Comparison of ENCODE assay signal across 8 cellular contexts in genomic region chr9:93133641-93134017, GRCh38. TPM values are rescaled to one million over a fixed set of nuclear protein-coding genes. Genes with fewer than 3 reads are reported as not detected.
A peak's percentile ranks its signal among the peaks of the same experiment; 100 is the strongest.
DNase-seq lines count a peak whose midpoint lies in the region; ATAC-seq and TF ChIP-seq lines count a peak whose summit lies in the region.

No MANE protein-coding gene starts in this region.

- H3K36me3 Mint-ChIP-seq in T-helper 17 cell (ENCODE audit: low read depth) = no peaks in the 10 kb centered on the region
- H3K36me3 Mint-ChIP-seq in brain = no peaks in the 10 kb centered on the region

- H3K4me1 Mint-ChIP-seq in T-helper 17 cell (peaks cover 56% of the 10 kb centered on the region), brain (peaks cover 46% of the 10 kb centered on the region)

- H3K27me3 Mint-ChIP-seq in T-helper 17 cell = no peaks in the 10 kb centered on the region
- peaks cover 11% of the 10 kb centered on the region for H3K27me3 Mint-ChIP-seq in brain

- no peak for TF ChIP-seq CTCF in brain (conservative IDR thresholded peaks at IDR 0.05)

- DNase-seq in DMS53 (lab: John Stamatoyannopoulos, UW) = peak; percentile 82
- peak; percentile 84 for DNase-seq in HuH-7 (ENCODE audit: low spot score)
- DNase-seq in T-helper 17 cell = peak in 2 of 3 donors; percentile 33 to 56
- DNase-seq in skeletal muscle cell (ENCODE audit: low read depth) = peak; percentile 56
- DNase-seq in NCI-H1930 (lab: John Stamatoyannopoulos, UW) = no peak

- 0 out of 2 replicates have a peak, but pooled peaks cover 2% of the 10 kb centered on the region for H3K4me1 ChIP-seq in iPS-20b (ENCODE audit: insufficient read depth, low read length)

- peak overlapping the region; percentile 81 for H3K4me3 ChIP-seq in iPS-20b (ENCODE audit: low read length)
- peak overlapping the region; percentile 75 for H3K4me3 ChIP-seq in skeletal muscle cell (ENCODE audit: low read depth, low read length)

- peaks cover 0 to 7% (median 0%) of the 10 kb centered on the region in 5 experiments for H3K9me3 Mint-ChIP-seq in brain

- H3K9ac ChIP-seq in iPS-20b (ENCODE audit: low read depth, low read length) = peak overlapping the region; percentile 73

- H3K27ac Mint-ChIP-seq in T-helper 17 cell (peak overlapping the region; percentile 98), brain (peak overlapping the region; percentile 81 to 92 (median 89))

- H3K27ac ChIP-seq in iPS-20b (ENCODE audit: low read length) = no peak overlapping the region

- peak overlapping the region; percentile 91 for H3K4me3 Mint-ChIP-seq in T-helper 17 cell
- H3K4me3 Mint-ChIP-seq in brain = peak overlapping the region; percentile 84 to 90 (median 87)

- peaks cover 12% of the 10 kb centered on the region for H3K27me3 ChIP-seq in iPS-20b (ENCODE audit: insufficient read depth, low read length)

- H3K9me3 ChIP-seq in T-helper 17 cell (ENCODE audit: control insufficient read depth, low read length, poor library complexity, severe bottlenecking) = no peaks in the 10 kb centered on the region
- H3K9me3 ChIP-seq in iPS-20b (ENCODE audit: insufficient read depth, low read depth, low read length) = no peaks in the 10 kb centered on the region

- ATAC-seq in GM21526 (IDR thresholded peaks at IDR 0.05; ENCODE audit: low FRiP score, unreplicated experiment) (peak; percentile 44), T-helper 17 cell (peak; percentile 15)

- no peaks in the 10 kb centered on the region for H3K36me3 ChIP-seq in iPS-20b (ENCODE audit: insufficient read depth, low read depth, low read length)

RNA-seq across cellular contexts. Expression of gene NINJ1, which starts 0.4 kb away (rescaled TPM):
- 100 to 1,000 TPM; 169 to 219 TPM for total RNA-seq in T-helper 17 cell
- polyA plus RNA-seq in brain (ENCODE audit: insufficient read depth, low read depth, low replicate concordance) = 47.3 TPM

RNA-seq across cellular contexts. Expression of gene CARD19, which starts 37.6 kb away (rescaled TPM):
- 10 to 100 TPM; 45.2 to 54.4 TPM for total RNA-seq in T-helper 17 cell
- polyA plus RNA-seq in brain (ENCODE audit: insufficient read depth, low read depth, low replicate concordance) = 53.1 TPM

RNA-seq across cellular contexts. Expression of gene WNK2, which starts 50.3 kb away (rescaled TPM):
- not detected for total RNA-seq in T-helper 17 cell
- polyA plus RNA-seq in brain (ENCODE audit: insufficient read depth, low read depth, low replicate concordance) = 70.2 TPM

Comparison
In these comparisons a context has a peak if more than half of its experiments do, and no peak if none do; other contexts are left out.
1. DNase-seq: peak in DMS53 (single experiment), HuH-7 (single experiment), T-helper 17 cell (2 of 3) and skeletal muscle cell (single experiment); none in NCI-H1930 (0 of 2).